ENCODE assay signal across 22 cellular contexts in genomic region chr2:67792796-67793195, GRCh38.
A peak's percentile ranks its signal among the peaks of the same experiment; 100 is the strongest.
DNase-seq lines count a peak whose midpoint lies in the region; ATAC-seq and TF ChIP-seq lines count a peak whose summit lies in the region.
"Had no signal": no experiment of that assay in that cellular context is flagged by ENCODE, and none has a peak within 500 bp of the region (broad histone marks: within the 10 kb centered on the region; RNA-seq: fewer than 3 reads in every experiment).

No MANE protein-coding gene starts in this region.

- no peak for TF ChIP-seq POLR2A in spleen (IDR thresholded peaks at IDR 0.05)

- 90 to 96% (median 93%) methylated on average over 5 of the region's 5 CpGs for WGBS in spleen, 5 donors

- H2AFZ ChIP-seq in osteoblast (ENCODE audit: low read length): no peak overlapping the region
- H2AFZ ChIP-seq: GM23248 had no signal

- no peak overlapping the region for H3K4me3 ChIP-seq in left lung
- H3K4me3 ChIP-seq in osteoblast (ENCODE audit: insufficient read depth, low read length): no peak overlapping the region
- H3K4me3 ChIP-seq in spleen: no peak overlapping the region
- H3K4me3 ChIP-seq: GM23248, HAP-1, SK-N-MC had no signal

- intact Hi-C loops in left lung (cut with DNase I): no loop called here
- intact Hi-C loops in spleen (cut with DNase I; ENCODE audit: low total_unique reads): no loop called here

- H3K36me3 ChIP-seq in left lung: no peaks in the 10 kb centered on the region
- H3K36me3 ChIP-seq in osteoblast (ENCODE audit: insufficient read depth, low read length): no peaks in the 10 kb centered on the region
- no peaks in the 10 kb centered on the region for H3K36me3 ChIP-seq in spleen
- H3K36me3 ChIP-seq: HAP-1 had no signal

- peak; percentile 31 for ATAC-seq in left lung
- ATAC-seq: T-helper 17 cell had no signal

- H3K27ac ChIP-seq in left lung (no peak overlapping the region), osteoblast (ENCODE audit: low read depth, low read length) (no peak overlapping the region), spleen (no peak overlapping the region)
- H3K27ac ChIP-seq: 22Rv1, C4-2B, GM23248, SK-N-MC had no signal

- H3K4me2 ChIP-seq in osteoblast (ENCODE audit: insufficient read depth, low read length): no peak overlapping the region

- H3K4me1 ChIP-seq in left lung (peaks cover 0 to 8% of the 10 kb centered on the region in 2 donors), osteoblast (ENCODE audit: insufficient read depth, low read length) (peaks cover 6% of the 10 kb centered on the region), spleen (no peaks in the 10 kb centered on the region)
- H3K4me1 ChIP-seq: HAP-1 had no signal

- TF ChIP-seq CTCF in left lung (IDR thresholded peaks at IDR 0.05) (no peak), osteoblast (IDR thresholded peaks at IDR 0.05; ENCODE audit: extremely low read depth, low read depth, low read length) (no peak), spleen (IDR thresholded peaks at IDR 0.05 in 8 of 11, conservative IDR thresholded peaks at IDR 0.05 in 3 of 11) (no peak)

- H3K79me2 ChIP-seq in osteoblast (ENCODE audit: insufficient read depth, low read length): no peaks in the 10 kb centered on the region

- H4K20me1 ChIP-seq in osteoblast (ENCODE audit: insufficient read depth, low read length): no peaks in the 10 kb centered on the region

- no peaks in the 10 kb centered on the region for H3K9me3 ChIP-seq in left lung
- no peaks in the 10 kb centered on the region for H3K9me3 ChIP-seq in osteoblast (ENCODE audit: low read depth, low read length)
- no peaks in the 10 kb centered on the region for H3K9me3 ChIP-seq in spleen
- H3K9me3 ChIP-seq: HAP-1 had no signal

- H3K27me3 ChIP-seq in left lung: no peaks in the 10 kb centered on the region
- no peaks in the 10 kb centered on the region for H3K27me3 ChIP-seq in osteoblast (ENCODE audit: insufficient read depth, low read length)
- H3K27me3 ChIP-seq in spleen (replicated peaks in 1 of 7): peaks cover 0 to 24% (median 0%) of the 10 kb centered on the region in 7 donors

- DNase-seq in NCI-H2196 (lab: John Stamatoyannopoulos, UW; ENCODE audit: unreplicated experiment) (peak; percentile 4), NCI-H2196 treated with DMSO at 0.1 percent for 48 hours (lab: John Stamatoyannopoulos, UW; ENCODE audit: unreplicated experiment) (no peak), DMS79 (lab: John Stamatoyannopoulos, UW) (peak; percentile 21), NCI-H2171 treated with DMSO at 0.1 percent for 48 hours (lab: John Stamatoyannopoulos, UW) (peak; percentile 91), left lung (no peak), globus pallidus (ENCODE audit: low spot score) (no peak), osteoblast (ENCODE audit: insufficient read length, low spot score, missing footprints) (no peak), spleen (no peak)
- DNase-seq: GM23248, KBM-7, NCI-H1092, NCI-H1436, NCI-H2029 treated with DMSO at 0.1 percent for 48 hours, NCI-H226, NCI-H510A treated with DMSO at 0.1 percent for 48 hours, Right ventricle myocardium superior, SW 1271, T-helper 17 cell had no signal

Comparison
In these comparisons a context has a peak if more than half of its experiments do, and no peak if none do; other contexts are left out.
1. DNase-seq: peak in NCI-H2196 (single experiment), DMS79 (single experiment) and NCI-H2171 treated with DMSO at 0.1 percent for 48 hours (single experiment); none in NCI-H2196 treated with DMSO at 0.1 percent for 48 hours (single experiment), left lung (0 of 2), globus pallidus (single experiment), osteoblast (single experiment) and spleen (single experiment).